In the genomic region with DNA sequence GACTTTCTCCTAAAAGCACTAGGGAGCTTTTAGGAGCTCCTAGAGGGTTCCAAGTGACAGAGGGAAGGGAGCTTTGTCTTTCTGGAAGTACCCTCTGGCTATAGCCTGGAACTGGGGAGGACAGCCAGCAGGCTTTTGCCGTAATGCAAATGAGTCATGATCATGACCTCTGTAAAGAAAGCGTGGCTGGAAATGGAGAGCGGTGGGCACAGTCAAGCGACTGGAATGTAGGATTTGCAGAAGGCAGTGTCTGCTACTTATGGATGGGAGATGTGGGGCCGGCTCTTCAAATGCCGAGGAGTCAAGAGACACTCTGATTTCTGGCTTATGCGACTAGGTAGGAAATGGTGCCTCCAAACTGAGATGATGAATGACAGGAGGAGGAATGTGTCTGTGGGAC, we compare ENCODE assay signal across 12 cellular contexts. TPM values are rescaled to one million over a fixed set of nuclear protein-coding genes. Genes with fewer than 3 reads are reported as not detected.
A peak's percentile ranks its signal among the peaks of the same experiment; 100 is the strongest.
DNase-seq lines count a peak whose midpoint lies in the region; ATAC-seq and TF ChIP-seq lines count a peak whose summit lies in the region.
"Had no signal": no experiment of that assay in that cellular context is flagged by ENCODE, and none has a peak within 500 bp of the region (broad histone marks: within the 10 kb centered on the region; RNA-seq: fewer than 3 reads in every experiment).

No MANE protein-coding gene starts in this region.

- no peaks in the 10 kb centered on the region for H3K9me3 ChIP-seq in mesodermal cell (ENCODE audit: control insufficient read depth, low read length)
- H3K9me3 ChIP-seq: body of pancreas, mucosa of descending colon had no signal

- H3K4me3 ChIP-seq in BJ (ENCODE audit: low read depth, low read length) (no peak overlapping the region), mesodermal cell (ENCODE audit: extremely low read depth, insufficient read depth, low read length, poor library complexity, severe bottlenecking) (no peak overlapping the region)
- H3K4me3 ChIP-seq: body of pancreas, mucosa of descending colon had no signal

- H3K4me3 Mint-ChIP-seq in chondrocyte (ENCODE audit: unreplicated experiment): no peak overlapping the region
- H3K4me3 Mint-ChIP-seq: activated CD4-positive, alpha-beta T cell treated with anti-CD3 and anti-CD28 coated beads for 36 hours had no signal

- CTCF ChIA-PET in BJ (lab: Yijun Ruan, JAX): interaction anchor here (0.6 to 2.4 kb wide), 13 partner anchors 10 to 313 kb away, joined by 3 to 17 read pairs (median 4); a partner anchor contains a TSS

- peak overlapping the region; percentile 55 for H3K27ac Mint-ChIP-seq in chondrocyte (ENCODE audit: unreplicated experiment)
- H3K27ac Mint-ChIP-seq: activated CD4-positive, alpha-beta T cell treated with anti-CD3 and anti-CD28 coated beads for 36 hours had no signal

- peaks cover 30% of the 10 kb centered on the region for H3K4me1 Mint-ChIP-seq in chondrocyte (ENCODE audit: low read depth)
- H3K4me1 Mint-ChIP-seq: activated CD4-positive, alpha-beta T cell treated with anti-CD3 and anti-CD28 coated beads for 36 hours had no signal

- H3K27ac ChIP-seq in mesodermal cell (ENCODE audit: low read depth, low read length, severe bottlenecking): peak overlapping the region; percentile 71
- H3K27ac ChIP-seq: body of pancreas had no signal

- TF ChIP-seq CTCF in BJ (IDR thresholded peaks at IDR 0.05; ENCODE audit: insufficient read depth, low read depth, low read length): no peak
- TF ChIP-seq CTCF in chondrocyte (IDR thresholded peaks at IDR 0.05): no peak

- DNase-seq in BJ (ENCODE audit: low read depth) (peak; percentile 75), NCI-H226 (peak; percentile 75), chondrocyte (ENCODE audit: low spot score) (no peak), SIG-M5 (lab: John Stamatoyannopoulos, UW) (no peak)
- DNase-seq: activated CD4-positive, alpha-beta T cell treated with anti-CD3 and anti-CD28 coated beads for 36 hours; activated T-cell treated with anti-CD3 and anti-CD28 coated beads, Interleukin-2, amount 50 U/mL, for 48 hours; body of pancreas; mucosa of descending colon had no signal

- peaks cover 1% of the 10 kb centered on the region for H3K27me3 Mint-ChIP-seq in chondrocyte (ENCODE audit: low read depth)
- H3K27me3 Mint-ChIP-seq: activated CD4-positive, alpha-beta T cell treated with anti-CD3 and anti-CD28 coated beads for 36 hours had no signal

- POLR2A ChIA-PET in BJ (lab: Charles Lee): no interaction called here

- WGBS in mesodermal cell (ENCODE audit: insufficient coverage in 2 of 2), 2 experiments: 77 to 79% methylated on average over 7 of the region's 7 CpGs

- H3K36me3 ChIP-seq in BJ (ENCODE audit: control insufficient read depth, insufficient read depth, low read length) (no peaks in the 10 kb centered on the region), mesodermal cell (ENCODE audit: control insufficient read depth, insufficient read depth, low read length) (no peaks in the 10 kb centered on the region)

- H3K36me3 Mint-ChIP-seq in chondrocyte (ENCODE audit: low read depth): no peaks in the 10 kb centered on the region

- H3K9me3 Mint-ChIP-seq in chondrocyte (ENCODE audit: low read depth): no peaks in the 10 kb centered on the region

- H3K27me3 ChIP-seq in BJ (ENCODE audit: control insufficient read depth, insufficient read depth, low read length): no peaks in the 10 kb centered on the region
- H3K27me3 ChIP-seq: body of pancreas had no signal

- no peak for ATAC-seq in GM18519 (IDR thresholded peaks at IDR 0.05; ENCODE audit: low FRiP score, unreplicated experiment)
- no peak for ATAC-seq in GM21528 (IDR thresholded peaks at IDR 0.05; ENCODE audit: low FRiP score, unreplicated experiment)
- ATAC-seq in HG03442 (IDR thresholded peaks at IDR 0.05; ENCODE audit: unreplicated experiment): no peak
- ATAC-seq: activated CD4-positive, alpha-beta T cell treated with anti-CD3 and anti-CD28 coated beads for 36 hours; body of pancreas had no signal

- H3K4me1 ChIP-seq in mesodermal cell (ENCODE audit: control insufficient read depth, insufficient read depth, low read length, poor library complexity, severe bottlenecking): peaks cover 11% of the 10 kb centered on the region
- H3K4me1 ChIP-seq: body of pancreas had no signal

RNA-seq across cellular contexts. Expression of a gene that starts 34.6 kb away (rescaled TPM):
- 30.1 and 35.4 TPM in 2 replicates for polyA plus RNA-seq in BJ (2011; rRNA removed)
- polyA minus RNA-seq in BJ (2011; rRNA and poly(A)+ RNA removed): 16.0 and 18.9 TPM in 2 replicates
- total RNA-seq in chondrocyte: 2.8 to 11.6 TPM (median 3.0 TPM) in 3 replicates
- 7.2 TPM for polyA plus RNA-seq in mesodermal cell (2013, experiment 1 of 2)
- 5.5 TPM for polyA plus RNA-seq in mesodermal cell (2013, experiment 2 of 2)
- total RNA-seq: activated CD4-positive, alpha-beta T cell treated with anti-CD3 and anti-CD28 coated beads for 36 hours had no signal

Comparison
In these comparisons a context has a peak if more than half of its experiments do, and no peak if none do; other contexts are left out.
1. DNase-seq: peak in BJ (single experiment) and NCI-H226 (single experiment); none in chondrocyte (single experiment) and SIG-M5 (single experiment).